Comparison of ENCODE assay signal across 1 cellular context in genomic region chr20:64038579-64039292, GRCh38.
TF ChIP-seq lines count a peak whose summit lies in the region.

No MANE protein-coding gene starts in this region.

TF ChIP-seq in K562, 482 proteins besides CTCF, POLR2A, EP300 and RAD21 (continued from another document and continues in another):
- no peak for TF ChIP-seq TEAD4 (IDR thresholded peaks at IDR 0.05; ENCODE audit: low read length)
- TF ChIP-seq TEAD4 (CRISPR knock-in tag; IDR thresholded peaks at IDR 0.05; ENCODE audit: borderline replicate concordance), result no peak
- peak; percentile 94; the same call in 1 of the 2 replicates for TF ChIP-seq HDAC6 (IDR thresholded peaks at IDR 0.05; ENCODE audit: low read depth, low read length)
- TF ChIP-seq SIN3B (IDR thresholded peaks at IDR 0.05; ENCODE audit: low read depth), result 0 out of 2 replicates have a peak, but pooled peaks have one; percentile 66
- TF ChIP-seq CBX3 (IDR thresholded peaks at IDR 0.05; ENCODE audit: borderline replicate concordance in 1 of 2, low read length in 2 of 2), result no peak
- TF ChIP-seq SMC3 (conservative IDR thresholded peaks at IDR 0.05; ENCODE audit: insufficient read depth, low read depth, low read length), result peak; percentile 40
- TF ChIP-seq PCBP1 (IDR thresholded peaks at IDR 0.05; ENCODE audit: low read depth, low read length, poor library complexity, severe bottlenecking), result peak; percentile 89
- TF ChIP-seq EGR1 (conservative IDR thresholded peaks at IDR 0.05), result 0 out of 2 replicates have a peak, but pooled peaks have one; percentile 16
- no peak for TF ChIP-seq BCLAF1 (IDR thresholded peaks at IDR 0.05; ENCODE audit: borderline replicate concordance in 1 of 2, control insufficient read depth in 1 of 2, low read depth in 2 of 2, low read length in 1 of 2)
- TF ChIP-seq ZBTB11 (CRISPR knock-in tag; IDR thresholded peaks at IDR 0.05), result peak in 1 of 3 experiments; percentile 25; a peak in 1 of 6 replicates
- no peak for TF ChIP-seq TBP (optimal IDR thresholded peaks at IDR 0.05; ENCODE audit: low read depth, low read length)
- TF ChIP-seq E2F3 (CRISPR knock-in tag; IDR thresholded peaks at IDR 0.05), result 0 out of 2 replicates have a peak, but pooled peaks have one; percentile 59
- 0 out of 2 replicates have a peak, but pooled peaks have one; percentile 88 for TF ChIP-seq RERE (CRISPR knock-in tag; IDR thresholded peaks at IDR 0.05; ENCODE audit: borderline replicate concordance)
- TF ChIP-seq SMARCC2 (IDR thresholded peaks at IDR 0.05; ENCODE audit: low read depth), result no peak
- no peak for TF ChIP-seq ZNF121 (CRISPR knock-in tag; conservative IDR thresholded peaks at IDR 0.05)
- TF ChIP-seq CHAMP1 (IDR thresholded peaks at IDR 0.05), result no peak
- TF ChIP-seq ZNF280A (IDR thresholded peaks at IDR 0.05; ENCODE audit: low read depth, partially characterized antibody), result no peak
- no peak for TF ChIP-seq NFXL1 (CRISPR knock-in tag; IDR thresholded peaks at IDR 0.05)
- TF ChIP-seq ZNF699 (CRISPR knock-in tag; IDR thresholded peaks at IDR 0.05; ENCODE audit: insufficient replicate concordance), result no peak
- peak; percentile 91 for TF ChIP-seq MGA (IDR thresholded peaks at IDR 0.05)
- peak; percentile 83 for TF ChIP-seq RBFOX2 (IDR thresholded peaks at IDR 0.05; ENCODE audit: low read depth, low read length)
- TF ChIP-seq ARID1B (IDR thresholded peaks at IDR 0.05), result peak; percentile 24; the same call in 1 of the 2 replicates
- TF ChIP-seq MTA3 (IDR thresholded peaks at IDR 0.05; ENCODE audit: borderline replicate concordance), result peak; percentile 88; the same call in 1 of the 2 replicates
